ENCODE assay signal across 13 cellular contexts in genomic region chr3:188187055-188187454, GRCh38. TPM values are rescaled to one million over a fixed set of nuclear protein-coding genes. Genes with fewer than 3 reads are reported as not detected.
DNase-seq lines count a peak whose midpoint lies in the region; ATAC-seq and FAIRE-seq lines count a peak whose summit lies in the region.
"Had no signal": no experiment of that assay in that cellular context is flagged by ENCODE, and none has a peak within 500 bp of the region (broad histone marks: within the 10 kb centered on the region; RNA-seq: fewer than 3 reads in every experiment).

No MANE protein-coding gene starts in this region.

- no peak overlapping the region for H3K9ac ChIP-seq in skeletal muscle tissue (ENCODE audit: low read depth in 1 of 3, low read length in 3 of 3)

- peaks cover 0 to 2% (median 0%) of the 10 kb centered on the region in 3 donors for H3K36me3 ChIP-seq in skeletal muscle tissue (ENCODE audit: control insufficient read depth in 3 of 3, insufficient read depth in 3 of 3, low read length in 3 of 3)

- no peak overlapping the region for H3K4me3 ChIP-seq in skeletal muscle tissue (ENCODE audit: low read length in 3 of 3)
- H3K4me3 ChIP-seq: mucosa of descending colon had no signal

- H3K4me1 ChIP-seq in skeletal muscle tissue (ENCODE audit: control insufficient read depth in 3 of 3, insufficient read depth in 3 of 3, low read length in 3 of 3) = peaks cover 31 to 49% (median 39%) of the 10 kb centered on the region in 3 donors

- H3K27me3 ChIP-seq in skeletal muscle tissue (ENCODE audit: control insufficient read depth in 3 of 3, insufficient read depth in 3 of 3, low read length in 3 of 3) = no peaks in the 10 kb centered on the region

- ATAC-seq in GM18867 (IDR thresholded peaks at IDR 0.05; ENCODE audit: unreplicated experiment) (peak; percentile 44), esophagus mucosa (peak; percentile 56)
- ATAC-seq in stimulated activated naive CD8-positive, alpha-beta T cell treated with anti-CD3 and anti-CD28 coated beads, Interleukin-15, amount 100 ng/mL, for 72 hours = no peak
- ATAC-seq: mucosa of descending colon had no signal

- H3K27ac ChIP-seq in skeletal muscle tissue (ENCODE audit: low read depth, low read length) = peak overlapping the region; percentile 93

- no peaks in the 10 kb centered on the region for H3K27me3 Mint-ChIP-seq in stimulated activated naive CD8-positive, alpha-beta T cell treated with anti-CD3 and anti-CD28 coated beads, Interleukin-15, amount 100 ng/mL, for 72 hours
- H3K27me3 Mint-ChIP-seq: activated naive CD4-positive, alpha-beta T cell treated with anti-CD3 and anti-CD28 coated beads, Interleukin-2, amount 10 ng/mL, durations not matched to agents 7 days and 5 days had no signal

- H3K9me3 ChIP-seq in skeletal muscle tissue (ENCODE audit: control insufficient read depth in 3 of 3, low read length in 3 of 3) = no peaks in the 10 kb centered on the region
- H3K9me3 ChIP-seq: Caco-2, mucosa of descending colon had no signal

- DNase-seq in NOMO-1 treated with dmso at 0.1 percent for 144 hours (lab: John Stamatoyannopoulos, UW; ENCODE audit: unreplicated experiment) = peak; percentile 81
- DNase-seq in KG1 (lab: John Stamatoyannopoulos, UW) = no peak
- no peak for DNase-seq in HTR-8/SVneo (ENCODE audit: insufficient read length, low spot score)
- no peak for DNase-seq in stimulated activated naive CD8-positive, alpha-beta T cell treated with anti-CD3 and anti-CD28 coated beads, Interleukin-15, amount 100 ng/mL, for 72 hours
- DNase-seq: activated naive CD4-positive, alpha-beta T cell treated with anti-CD3 and anti-CD28 coated beads, Interleukin-2, amount 10 ng/mL, durations not matched to agents 7 days and 5 days; Caco-2; caudate nucleus; mucosa of descending colon; NCI-H187 treated with DMSO at 0.1 percent for 48 hours; retina had no signal

- H3K4me1 Mint-ChIP-seq in stimulated activated naive CD8-positive, alpha-beta T cell treated with anti-CD3 and anti-CD28 coated beads, Interleukin-15, amount 100 ng/mL, for 72 hours = peaks cover 60% of the 10 kb centered on the region

- no peak overlapping the region for H3K27ac Mint-ChIP-seq in stimulated activated naive CD8-positive, alpha-beta T cell treated with anti-CD3 and anti-CD28 coated beads, Interleukin-15, amount 100 ng/mL, for 72 hours
- H3K27ac Mint-ChIP-seq: activated naive CD4-positive, alpha-beta T cell treated with anti-CD3 and anti-CD28 coated beads, Interleukin-2, amount 10 ng/mL, durations not matched to agents 7 days and 5 days had no signal

- no peaks in the 10 kb centered on the region for H3K9me3 Mint-ChIP-seq in stimulated activated naive CD8-positive, alpha-beta T cell treated with anti-CD3 and anti-CD28 coated beads, Interleukin-15, amount 100 ng/mL, for 72 hours
- H3K9me3 Mint-ChIP-seq: activated naive CD4-positive, alpha-beta T cell treated with anti-CD3 and anti-CD28 coated beads, Interleukin-2, amount 10 ng/mL, durations not matched to agents 7 days and 5 days had no signal

- FAIRE-seq in HTR-8/SVneo (lab: Jason Lieb, UNC) = no peak

- no peak overlapping the region for H3K4me3 Mint-ChIP-seq in stimulated activated naive CD8-positive, alpha-beta T cell treated with anti-CD3 and anti-CD28 coated beads, Interleukin-15, amount 100 ng/mL, for 72 hours
- H3K4me3 Mint-ChIP-seq: activated naive CD4-positive, alpha-beta T cell treated with anti-CD3 and anti-CD28 coated beads, Interleukin-2, amount 10 ng/mL, durations not matched to agents 7 days and 5 days had no signal

RNA-seq across cellular contexts. Expression of gene LPP, which starts 33.1 kb away (rescaled TPM):
- 89.0 TPM for total RNA-seq in esophagus mucosa
- total RNA-seq in skeletal muscle tissue = 28.2 TPM
